Comparison of ENCODE assay signal across 8 cellular contexts in the genomic region with DNA sequence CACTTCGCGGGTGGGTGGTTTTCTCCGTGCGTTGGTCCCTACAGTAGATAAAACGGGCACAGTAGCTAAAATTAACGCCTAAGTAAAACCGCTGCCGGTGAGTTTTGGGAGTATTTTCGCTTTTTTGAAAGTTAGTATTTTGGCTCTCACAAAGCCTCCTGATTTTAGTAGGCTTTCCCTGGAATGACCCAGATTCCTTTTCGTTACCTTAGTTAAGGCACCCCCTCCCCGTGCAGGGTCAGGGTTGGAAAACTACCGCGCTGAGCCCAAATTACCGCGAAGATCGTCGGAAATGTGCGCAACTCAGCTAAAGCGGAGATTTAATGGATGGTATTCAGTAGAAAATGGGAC. TPM values are rescaled to one million over a fixed set of nuclear protein-coding genes. Genes with fewer than 3 reads are reported as not detected.
DNase-seq lines count a peak whose midpoint lies in the region; ATAC-seq and TF ChIP-seq lines count a peak whose summit lies in the region.

No MANE protein-coding gene starts in this region.

- under 1% methylated on average over 19 of the region's 19 CpGs for WGBS in HUES64

- H3K36me3 ChIP-seq in HUES64 (ENCODE audit: insufficient read depth, low read length), result no peaks in the 10 kb centered on the region
- peaks cover 0 to 4% of the 10 kb centered on the region in 2 donors for H3K36me3 ChIP-seq in muscle layer of duodenum (ENCODE audit: control insufficient read depth in 1 of 2, insufficient read depth in 2 of 2, low read length in 2 of 2)

- H3K9me3 ChIP-seq in HUES64 (ENCODE audit: insufficient read depth, low read depth, low read length), result no peaks in the 10 kb centered on the region
- no peaks in the 10 kb centered on the region for H3K9me3 ChIP-seq in muscle layer of duodenum (ENCODE audit: control insufficient read depth in 1 of 2, low read length in 2 of 2)

- DNase-seq in DMS79 (lab: John Stamatoyannopoulos, UW) (no peak), inferior parietal cortex (ENCODE audit: extremely low spot score) (no peak), NCI-H510A (lab: John Stamatoyannopoulos, UW) (no peak)

- H3K27me3 ChIP-seq in HUES64 (ENCODE audit: insufficient read depth, low read length) (no peaks in the 10 kb centered on the region), muscle layer of duodenum (ENCODE audit: low read depth, low read length) (no peaks in the 10 kb centered on the region)

- ATAC-seq in GM18519 (IDR thresholded peaks at IDR 0.05; ENCODE audit: low FRiP score, unreplicated experiment), result no peak

- peak overlapping the region; percentile 71 for H3K27ac ChIP-seq in HUES64 (ENCODE audit: low read depth, low read length)
- H3K27ac ChIP-seq in cingulate gyrus (ENCODE audit: low read depth, low read length), result peak overlapping the region; percentile 97
- H3K27ac ChIP-seq in muscle layer of duodenum (ENCODE audit: low read length), result peak overlapping the region; percentile 95

- H3K9ac ChIP-seq in HUES64 (ENCODE audit: low read depth, low read length), result peak overlapping the region; percentile 80

- H3K4me3 ChIP-seq in HUES64 (ENCODE audit: low read length) (peak overlapping the region; percentile 79), muscle layer of duodenum (ENCODE audit: low read depth in 1 of 2, low read length in 2 of 2) (peak overlapping the region; percentile 82 to 92)

- peak; percentile 56 for TF ChIP-seq POLR2A in GM15510 (IDR thresholded peaks at IDR 0.05; ENCODE audit: borderline replicate concordance, extremely low read depth, insufficient read length)

- H3K4me1 ChIP-seq in HUES64 (ENCODE audit: insufficient read depth, low read length) (peaks cover 14% of the 10 kb centered on the region), muscle layer of duodenum (ENCODE audit: control insufficient read depth in 1 of 2, insufficient read depth in 2 of 2, low read length in 2 of 2) (peaks cover 0 to 14% of the 10 kb centered on the region in 2 donors)

RNA-seq across cellular contexts. Expression of a gene that starts 28.3 kb away (rescaled TPM):
- not detected for polyA plus RNA-seq in HUES64 (2013, experiment 1 of 2)
- not detected for polyA plus RNA-seq in HUES64 (2013, experiment 2 of 2)

RNA-seq across cellular contexts. Expression of a gene that starts 38.9 kb away (rescaled TPM):
- polyA plus RNA-seq in HUES64 (2013, experiment 1 of 2), result 15.6 TPM
- polyA plus RNA-seq in HUES64 (2013, experiment 2 of 2), result 19.8 TPM

RNA-seq across cellular contexts. Expression of a gene that starts 54.5 kb away (rescaled TPM):
- polyA plus RNA-seq in HUES64 (2013, experiment 1 of 2), result 11.5 TPM
- 10.5 TPM for polyA plus RNA-seq in HUES64 (2013, experiment 2 of 2)

RNA-seq across cellular contexts. Expression of a gene that starts 54.8 kb away (rescaled TPM):
- 23.4 TPM for polyA plus RNA-seq in HUES64 (2013, experiment 1 of 2)
- polyA plus RNA-seq in HUES64 (2013, experiment 2 of 2), result 31.4 TPM
